ENCODE assay signal across 18 cellular contexts in genomic region chr1:40350391-40350790, GRCh38.
"Had no signal": no experiment of that assay in that cellular context is flagged by ENCODE, and none has a peak within 500 bp of the region (broad histone marks: within the 10 kb centered on the region; RNA-seq: fewer than 3 reads in every experiment).

No MANE protein-coding gene starts in this region.

- H3K4me3 ChIP-seq: coronary artery, mucosa of descending colon, ovary, suprapubic skin, thyroid gland had no signal

- H3K36me3 Mint-ChIP-seq: natural killer cell, type B pancreatic cell had no signal

- H3K4me3 Mint-ChIP-seq: natural killer cell, neural crest cell, type B pancreatic cell had no signal

- H3K36me3 ChIP-seq: ovary, suprapubic skin, thyroid gland had no signal

- H3K4me1 ChIP-seq: suprapubic skin, thyroid gland had no signal

- H3K9me3 Mint-ChIP-seq: natural killer cell, neural crest cell, type B pancreatic cell had no signal

- H3K4me1 Mint-ChIP-seq: natural killer cell, neural crest cell had no signal

- H3K27me3 ChIP-seq: ovary, suprapubic skin, thyroid gland had no signal

- H3K27ac Mint-ChIP-seq: natural killer cell, type B pancreatic cell had no signal

- H3K9me3 ChIP-seq: mucosa of descending colon, ovary, suprapubic skin, thyroid gland had no signal

- ATAC-seq: esophagus mucosa; left lobe of liver; mucosa of descending colon; natural killer cell; right cardiac atrium; stimulated activated naive CD8-positive, alpha-beta T cell treated with anti-CD3 and anti-CD28 coated beads, Interleukin-15, Interleukin-2, amounts not matched to agents 100 U/mL and 50 U/mL, for 24 hours had no signal

- H3K27ac ChIP-seq: coronary artery, ovary, suprapubic skin, thyroid gland had no signal

- DNase-seq: effector memory CD4-positive, alpha-beta T cell; islet precursor cell; mammary epithelial cell; mucosa of descending colon; natural killer cell; nucleus accumbens; ovary; right cardiac atrium; small intestine; stimulated activated CD4-positive, alpha-beta T cell treated with anti-CD3 and anti-CD28 coated beads, Interleukin-12 subunit alpha, Interleukin-12 subunit beta, amount 100 ng/mL, for 4 hours; stimulated activated naive CD8-positive, alpha-beta T cell treated with anti-CD3 and anti-CD28 coated beads, Interleukin-15, Interleukin-2, amounts not matched to agents 100 U/mL and 50 U/mL, for 24 hours; thyroid gland had no signal
